ENCODE assay signal across 13 cellular contexts in genomic region chr11:109708184-109708583, GRCh38.
A peak's percentile ranks its signal among the peaks of the same experiment; 100 is the strongest.
DNase-seq lines count a peak whose midpoint lies in the region; ATAC-seq and TF ChIP-seq lines count a peak whose summit lies in the region.
"Had no signal": no experiment of that assay in that cellular context is flagged by ENCODE, and none has a peak within 500 bp of the region (broad histone marks: within the 10 kb centered on the region; RNA-seq: fewer than 3 reads in every experiment).

No MANE protein-coding gene starts in this region.

- no peak overlapping the region for H2AK5ac ChIP-seq in mesendoderm (ENCODE audit: low read length)

- 6% methylated on average over 1 of the region's 1 CpG for WGBS in SK-N-SH (ENCODE audit: low lambda C conversion rate)
- WGBS in mesendoderm (ENCODE audit: extremely low coverage, insufficient coverage, low lambda C conversion rate): no CpG with 5 or more reads among the region's 1 CpG

- H3K9ac ChIP-seq in SK-N-SH: no peak overlapping the region
- no peak overlapping the region for H3K9ac ChIP-seq in mesendoderm (ENCODE audit: low read length)

- no peak overlapping the region for H3K18ac ChIP-seq in mesendoderm (ENCODE audit: low read length)

- H3K4me3 ChIP-seq in SK-N-SH (ENCODE audit: low read depth in 2 of 2, low read length in 1 of 2) (no peak overlapping the region), mesendoderm (ENCODE audit: low read length) (no peak overlapping the region), MG63 (no peak overlapping the region)
- H3K4me3 ChIP-seq: HAP-1 had no signal

- DNase-seq in SK-N-SH (no peak), NCI-H69 (lab: John Stamatoyannopoulos, UW) (peak; percentile 29), mesendoderm (no peak), MG63 (no peak), NCI-H2171 (lab: John Stamatoyannopoulos, UW) (no peak)
- DNase-seq: C1 segment of cervical spinal cord; Calu3; CD4-positive, alpha-beta T cell; DMS153; GF-D8 had no signal

- no peak overlapping the region for H2AFZ ChIP-seq in SK-N-SH (ENCODE audit: low read depth)

- no peak for TF ChIP-seq EP300 in SK-N-SH (IDR thresholded peaks at IDR 0.05; ENCODE audit: borderline replicate concordance in 1 of 2, low read depth in 1 of 2, low read length in 1 of 2)

- H3K9me3 ChIP-seq in SK-N-SH (no peaks in the 10 kb centered on the region), MG63 (no peaks in the 10 kb centered on the region)
- H3K9me3 ChIP-seq: HAP-1 had no signal

- no peaks in the 10 kb centered on the region for H3K79me1 ChIP-seq in mesendoderm (ENCODE audit: low read length)

- no peak overlapping the region for H3K23ac ChIP-seq in mesendoderm (ENCODE audit: low read length)

- no peak overlapping the region for H4K5ac ChIP-seq in mesendoderm (ENCODE audit: low read length)

- H2BK120ac ChIP-seq in mesendoderm (ENCODE audit: low read depth, low read length): no peak overlapping the region

- CTCF ChIA-PET in SK-N-SH (lab: Yijun Ruan, JAX): interaction anchor here (1.0 kb wide), 1 partner anchor 11 kb away, joined by 4 read pairs; no protein-coding TSS in a partner anchor

- H3K4me2 ChIP-seq in SK-N-SH (no peak overlapping the region), mesendoderm (ENCODE audit: low read length) (no peak overlapping the region)

- POLR2A ChIA-PET in SK-N-SH (lab: Yijun Ruan, JAX): interaction anchor here (0.6 kb wide), 1 partner anchor 219 kb away, joined by 3 read pairs; no protein-coding TSS in a partner anchor

- H3K36me3 ChIP-seq in SK-N-SH (replicated peaks in 1 of 2; ENCODE audit: control insufficient read depth in 1 of 2, insufficient read depth in 2 of 2, low read length in 1 of 2) (no peaks in the 10 kb centered on the region), mesendoderm (ENCODE audit: control insufficient read depth, insufficient read depth, low read length) (no peaks in the 10 kb centered on the region), MG63 (no peaks in the 10 kb centered on the region)
- H3K36me3 ChIP-seq: HAP-1 had no signal

- H4K20me1 ChIP-seq in SK-N-SH (ENCODE audit: insufficient read depth): no peaks in the 10 kb centered on the region

- no peaks in the 10 kb centered on the region for H3F3A ChIP-seq in SK-N-SH (replicated peaks; ENCODE audit: insufficient read depth)

- no peak overlapping the region for H2BK5ac ChIP-seq in mesendoderm (ENCODE audit: low read length)

- no peaks in the 10 kb centered on the region for H3K27me3 ChIP-seq in SK-N-SH (ENCODE audit: insufficient read depth)
- H3K27me3 ChIP-seq in mesendoderm (ENCODE audit: insufficient read depth, low read length, poor library complexity): no peaks in the 10 kb centered on the region
- no peaks in the 10 kb centered on the region for H3K27me3 ChIP-seq in MG63

- H3K4ac ChIP-seq in mesendoderm (ENCODE audit: low read depth, low read length): no peak overlapping the region

- H3K56ac ChIP-seq in mesendoderm (ENCODE audit: low read length): no peak overlapping the region

- H3K27ac ChIP-seq in SK-N-SH (ENCODE audit: low read depth in 2 of 2, low read length in 1 of 2) (no peak overlapping the region), mesendoderm (ENCODE audit: low read depth, low read length) (no peak overlapping the region)

- H3K4me1 ChIP-seq in SK-N-SH (ENCODE audit: control insufficient read depth in 1 of 2, insufficient read depth in 2 of 2, low read depth in 1 of 2, low read length in 1 of 2): no peaks in the 10 kb centered on the region; a peak in 1 of 4 replicates
- no peaks in the 10 kb centered on the region for H3K4me1 ChIP-seq in mesendoderm (ENCODE audit: control insufficient read depth, low read depth, low read length)
- H3K4me1 ChIP-seq: HAP-1 had no signal

- peak overlapping the region; percentile 28 for H4K8ac ChIP-seq in mesendoderm (ENCODE audit: low read depth, low read length)

- no peak for ATAC-seq in SK-N-SH treated with all-trans-retinoic acid at 6 μM for 48 hours
- ATAC-seq in HG02970 (IDR thresholded peaks at IDR 0.05; ENCODE audit: low FRiP score, unreplicated experiment): no peak

- H3K9me2 ChIP-seq in SK-N-SH: no peaks in the 10 kb centered on the region

- TF ChIP-seq CTCF in SK-N-SH (IDR thresholded peaks at IDR 0.05): no peak

- H3K79me2 ChIP-seq in SK-N-SH (ENCODE audit: insufficient read depth) (no peaks in the 10 kb centered on the region), mesendoderm (ENCODE audit: control insufficient read depth, insufficient read depth, low read length) (no peaks in the 10 kb centered on the region)

- TF ChIP-seq RAD21 in SK-N-SH (IDR thresholded peaks at IDR 0.05; ENCODE audit: low read length): no peak

- H2BK15ac ChIP-seq in mesendoderm (replicated peaks; ENCODE audit: low read depth): no peak overlapping the region

TF ChIP-seq in SK-N-SH treated with all-trans-retinoic acid at 6 μM for 48 hours, 23 proteins besides CTCF, POLR2A, EP300 and RAD21:
- TF ChIP-seq OSR1 (CRISPR knock-in tag; IDR thresholded peaks at IDR 0.05) (no peak), PPARA (CRISPR knock-in tag; IDR thresholded peaks at IDR 0.05; ENCODE audit: borderline replicate concordance) (no peak), RARB (CRISPR knock-in tag; IDR thresholded peaks at IDR 0.05) (no peak), PATZ1 (CRISPR knock-in tag; IDR thresholded peaks at IDR 0.05; ENCODE audit: borderline replicate concordance) (peak; percentile 68; the same call in 1 of the 2 replicates), GLIS3 (CRISPR knock-in tag; IDR thresholded peaks at IDR 0.05) (0 out of 2 replicates have a peak, but pooled peaks have one; percentile 24), ISL1 (CRISPR knock-in tag; IDR thresholded peaks at IDR 0.05) (peak; percentile 65), SNAI2 (CRISPR knock-in tag; IDR thresholded peaks at IDR 0.05) (0 out of 2 replicates have a peak, but pooled peaks have one; percentile 26), ZNF70 (CRISPR knock-in tag; IDR thresholded peaks at IDR 0.05) (no peak), ZC3H10 (CRISPR knock-in tag; IDR thresholded peaks at IDR 0.05) (peak; percentile 82), ZNF8 (CRISPR knock-in tag; IDR thresholded peaks at IDR 0.05) (no peak)

TF ChIP-seq in SK-N-SH, 30 proteins besides CTCF, POLR2A, EP300 and RAD21:
- TF ChIP-seq POLR2AphosphoS5 (IDR thresholded peaks at IDR 0.05; ENCODE audit: low read depth, low read length): no peak
- TF ChIP-seq PBX3 (IDR thresholded peaks at IDR 0.05): no peak
- no peak for TF ChIP-seq GATA2 (CRISPR knock-in tag; IDR thresholded peaks at IDR 0.05)
- TF ChIP-seq MEF2A (IDR thresholded peaks at IDR 0.05; ENCODE audit: borderline replicate concordance, low read depth): no peak
- TF ChIP-seq RXRA (IDR thresholded peaks at IDR 0.05; ENCODE audit: borderline replicate concordance, low read depth): no peak
- no peak for TF ChIP-seq RCOR1 (IDR thresholded peaks at IDR 0.05; ENCODE audit: low read length)
- no peak for TF ChIP-seq NFIC (IDR thresholded peaks at IDR 0.05; ENCODE audit: borderline replicate concordance)
- no peak for TF ChIP-seq ELF1 (IDR thresholded peaks at IDR 0.05)
- no peak for TF ChIP-seq YY1 (IDR thresholded peaks at IDR 0.05; ENCODE audit: low read depth)
- no peak for TF ChIP-seq NRF1 (IDR thresholded peaks at IDR 0.05; ENCODE audit: low read depth, low read length)
- no peak for TF ChIP-seq SMC3 (IDR thresholded peaks at IDR 0.05; ENCODE audit: low read depth, low read length)
- TF ChIP-seq MXI1 (IDR thresholded peaks at IDR 0.05; ENCODE audit: low read depth, low read length): no peak
- no peak for TF ChIP-seq JUND (IDR thresholded peaks at IDR 0.05)
- no peak for TF ChIP-seq FOSL2 (IDR thresholded peaks at IDR 0.05; ENCODE audit: borderline replicate concordance, low read depth)
